ENCODE assay signal across 8 cellular contexts in genomic region chr13:48400820-48401219, GRCh38. TPM values are rescaled to one million over a fixed set of nuclear protein-coding genes. Genes with fewer than 3 reads are reported as not detected.
DNase-seq lines count a peak whose midpoint lies in the region; ATAC-seq, FAIRE-seq and TF ChIP-seq lines count a peak whose summit lies in the region.

No MANE protein-coding gene starts in this region.

- H3K36me3 ChIP-seq in pancreas (no peaks in the 10 kb centered on the region), mesendoderm (ENCODE audit: control insufficient read depth, insufficient read depth, low read length) (no peaks in the 10 kb centered on the region)

- intact Hi-C loops in pancreas (cut with DNase I): no loop called here

- peak; percentile 33 for ATAC-seq in GM19452 (IDR thresholded peaks at IDR 0.05; ENCODE audit: unreplicated experiment)
- peak in 3 of 4 donors; percentile 46 to 61 (median 59) for ATAC-seq in pancreas

- no peaks in the 10 kb centered on the region for H3K79me2 ChIP-seq in mesendoderm (ENCODE audit: control insufficient read depth, insufficient read depth, low read length)

- H3K27me3 ChIP-seq in pancreas: no peaks in the 10 kb centered on the region
- H3K27me3 ChIP-seq in mesendoderm (ENCODE audit: insufficient read depth, low read length, poor library complexity): no peaks in the 10 kb centered on the region

- WGBS in pancreas, 2 donors: 40 to 46% methylated on average over 1 of the region's 1 CpG
- WGBS in mesendoderm (ENCODE audit: extremely low coverage, insufficient coverage, low lambda C conversion rate): no CpG with 5 or more reads among the region's 1 CpG

- peak; percentile 70 for FAIRE-seq in pancreas (lab: Jason Lieb, UNC)

- H3K4me2 ChIP-seq in mesendoderm (ENCODE audit: low read length): no peak overlapping the region

- no peak overlapping the region for H4K8ac ChIP-seq in mesendoderm (ENCODE audit: low read depth, low read length)

- no peaks in the 10 kb centered on the region for H3K79me1 ChIP-seq in mesendoderm (ENCODE audit: low read length)

- H2BK120ac ChIP-seq in mesendoderm (ENCODE audit: low read depth, low read length): no peak overlapping the region

- no peak for TF ChIP-seq CTCF in pancreas (IDR thresholded peaks at IDR 0.05)

- DNase-seq in A172 (ENCODE audit: low spot score) (peak; percentile 28), OCI-M1 (lab: John Stamatoyannopoulos, UW) (peak; percentile 50), epithelial cell of prostate (ENCODE audit: low read depth, low spot score) (peak; percentile 84), pancreas (no peak), mesendoderm (no peak), occipital lobe (lab: John Stamatoyannopoulos, UW) (no peak), NCI-H2029 (lab: John Stamatoyannopoulos, UW) (no peak)

- no peaks in the 10 kb centered on the region for H3K9me3 ChIP-seq in pancreas

- H3K56ac ChIP-seq in mesendoderm (ENCODE audit: low read length): no peak overlapping the region

- H3K4me3 ChIP-seq in pancreas: no peak overlapping the region
- no peak overlapping the region for H3K4me3 ChIP-seq in mesendoderm (ENCODE audit: low read length)

- no peak overlapping the region for H2BK15ac ChIP-seq in mesendoderm (replicated peaks; ENCODE audit: low read depth)

- H3K4me1 ChIP-seq in pancreas (peaks cover 0 to 36% (median 33%) of the 10 kb centered on the region in 3 donors), mesendoderm (ENCODE audit: control insufficient read depth, low read depth, low read length) (no peaks in the 10 kb centered on the region)

- no peak overlapping the region for H3K18ac ChIP-seq in mesendoderm (ENCODE audit: low read length)

- H2AK5ac ChIP-seq in mesendoderm (ENCODE audit: low read length): no peak overlapping the region

- no peak overlapping the region for H4K5ac ChIP-seq in mesendoderm (ENCODE audit: low read length)

- H3K23ac ChIP-seq in mesendoderm (ENCODE audit: low read length): no peak overlapping the region

- no peak overlapping the region for H3K4ac ChIP-seq in mesendoderm (ENCODE audit: low read depth, low read length)

- H2BK5ac ChIP-seq in mesendoderm (ENCODE audit: low read length): no peak overlapping the region

- no peak overlapping the region for H3K9ac ChIP-seq in mesendoderm (ENCODE audit: low read length)

- H3K27ac ChIP-seq in epithelial cell of prostate: peak overlapping the region; percentile 90
- peak overlapping the region in 1 of 4 donors; percentile 9 for H3K27ac ChIP-seq in pancreas
- H3K27ac ChIP-seq in mesendoderm (ENCODE audit: low read depth, low read length): no peak overlapping the region

RNA-seq across cellular contexts. Expression of gene LPAR6, which starts 12.1 kb away (rescaled TPM):
- total RNA-seq in A172 (2014; rRNA removed; shearing (Covaris generic)): 6.0 and 6.5 TPM in 2 replicates
- total RNA-seq in pancreas: 10 to 100 TPM in 2 of 6 donors, 1 to 10 TPM in 4; 1.9 to 16.0 (median 4.1) TPM
- 10 to 100 TPM in 1 of 2 donors, 1 to 10 TPM in 1; 8.1 to 10.8 TPM for polyA plus RNA-seq in pancreas
- 6.2 TPM for polyA plus RNA-seq in mesendoderm (2013, experiment 1 of 2)
- 6.5 TPM for polyA plus RNA-seq in mesendoderm (2013, experiment 2 of 2)
- 15.4 TPM for total RNA-seq in occipital lobe

Comparison
In these comparisons a context has a peak if more than half of its experiments do, and no peak if none do; other contexts are left out.
1. DNase-seq: peak in A172 (single experiment), OCI-M1 (single experiment) and epithelial cell of prostate (single experiment); none in pancreas (0 of 6), mesendoderm (single experiment), occipital lobe (single experiment) and NCI-H2029 (single experiment).